ENCODE assay signal across 1 cellular context in genomic region chr10:104231784-104232612, GRCh38.
TF ChIP-seq lines count a peak whose summit lies in the region.

A gene with protein sequence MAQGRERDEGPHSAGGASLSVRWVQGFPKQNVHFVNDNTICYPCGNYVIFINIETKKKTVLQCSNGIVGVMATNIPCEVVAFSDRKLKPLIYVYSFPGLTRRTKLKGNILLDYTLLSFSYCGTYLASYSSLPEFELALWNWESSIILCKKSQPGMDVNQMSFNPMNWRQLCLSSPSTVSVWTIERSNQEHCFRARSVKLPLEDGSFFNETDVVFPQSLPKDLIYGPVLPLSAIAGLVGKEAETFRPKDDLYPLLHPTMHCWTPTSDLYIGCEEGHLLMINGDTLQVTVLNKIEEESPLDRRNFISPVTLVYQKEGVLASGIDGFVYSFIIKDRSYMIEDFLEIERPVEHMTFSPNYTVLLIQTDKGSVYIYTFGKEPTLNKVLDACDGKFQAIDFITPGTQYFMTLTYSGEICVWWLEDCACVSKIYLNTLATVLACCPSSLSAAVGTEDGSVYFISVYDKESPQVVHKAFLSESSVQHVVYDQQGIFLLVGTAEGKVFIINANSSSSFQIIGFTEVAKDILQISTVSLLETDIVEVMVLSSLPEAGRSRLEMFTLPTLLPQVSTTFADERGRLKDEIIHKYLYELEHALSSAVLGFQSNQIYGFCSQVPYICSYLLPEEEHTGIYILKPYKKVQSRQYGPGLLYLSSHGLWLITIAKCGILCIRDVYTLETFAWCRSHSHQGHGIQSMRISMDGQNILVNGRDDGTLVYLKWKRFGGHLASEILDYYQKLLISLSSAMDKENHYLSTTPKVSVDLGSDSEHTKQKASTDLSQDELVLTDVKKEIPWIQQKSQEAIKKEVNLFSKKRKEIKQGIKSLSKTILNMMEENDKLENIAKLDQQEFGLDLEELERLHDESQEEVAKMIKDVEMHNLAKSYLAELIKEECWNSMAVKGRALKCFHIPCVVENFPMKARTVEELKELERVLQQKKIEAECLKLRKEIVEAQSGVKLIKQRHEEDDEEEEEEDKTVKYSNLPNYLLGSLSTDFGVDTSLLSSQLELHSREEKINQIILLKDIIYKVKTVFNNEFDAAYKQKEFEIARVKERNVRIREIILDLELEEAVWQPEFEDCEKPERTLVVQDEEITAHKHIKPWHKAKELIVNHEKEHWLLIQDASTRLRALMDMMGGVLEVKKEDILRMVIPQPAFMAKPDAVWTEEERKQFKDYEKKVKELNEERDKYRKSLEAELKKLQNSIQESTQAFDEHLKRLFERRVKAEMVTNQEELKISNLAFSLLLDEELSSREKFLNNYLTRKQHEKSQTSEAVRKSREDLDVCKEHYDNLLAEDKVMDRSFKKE (N-terminal part only) (minus strand): TSS chr10:104232364. CDS start chr10:104232246, 118 bp downstream.

TF ChIP-seq in K562, 482 proteins besides CTCF, POLR2A, EP300 and RAD21 (continued from another document and continues in another):
- TF ChIP-seq E2F1 (CRISPR knock-in tag; IDR thresholded peaks at IDR 0.05): no peak
- TF ChIP-seq, protein P1, sequence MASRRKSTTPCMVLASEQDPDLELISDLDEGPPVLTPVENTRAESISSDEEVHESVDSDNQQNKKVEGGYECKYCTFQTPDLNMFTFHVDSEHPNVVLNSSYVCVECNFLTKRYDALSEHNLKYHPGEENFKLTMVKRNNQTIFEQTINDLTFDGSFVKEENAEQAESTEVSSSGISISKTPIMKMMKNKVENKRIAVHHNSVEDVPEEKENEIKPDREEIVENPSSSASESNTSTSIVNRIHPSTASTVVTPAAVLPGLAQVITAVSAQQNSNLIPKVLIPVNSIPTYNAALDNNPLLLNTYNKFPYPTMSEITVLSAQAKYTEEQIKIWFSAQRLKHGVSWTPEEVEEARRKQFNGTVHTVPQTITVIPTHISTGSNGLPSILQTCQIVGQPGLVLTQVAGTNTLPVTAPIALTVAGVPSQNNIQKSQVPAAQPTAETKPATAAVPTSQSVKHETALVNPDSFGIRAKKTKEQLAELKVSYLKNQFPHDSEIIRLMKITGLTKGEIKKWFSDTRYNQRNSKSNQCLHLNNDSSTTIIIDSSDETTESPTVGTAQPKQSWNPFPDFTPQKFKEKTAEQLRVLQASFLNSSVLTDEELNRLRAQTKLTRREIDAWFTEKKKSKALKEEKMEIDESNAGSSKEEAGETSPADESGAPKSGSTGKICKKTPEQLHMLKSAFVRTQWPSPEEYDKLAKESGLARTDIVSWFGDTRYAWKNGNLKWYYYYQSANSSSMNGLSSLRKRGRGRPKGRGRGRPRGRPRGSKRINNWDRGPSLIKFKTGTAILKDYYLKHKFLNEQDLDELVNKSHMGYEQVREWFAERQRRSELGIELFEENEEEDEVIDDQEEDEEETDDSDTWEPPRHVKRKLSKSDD (conservative IDR thresholded peaks at IDR 0.05; ENCODE audit: low read length): no peak
- TF ChIP-seq, protein P2, sequence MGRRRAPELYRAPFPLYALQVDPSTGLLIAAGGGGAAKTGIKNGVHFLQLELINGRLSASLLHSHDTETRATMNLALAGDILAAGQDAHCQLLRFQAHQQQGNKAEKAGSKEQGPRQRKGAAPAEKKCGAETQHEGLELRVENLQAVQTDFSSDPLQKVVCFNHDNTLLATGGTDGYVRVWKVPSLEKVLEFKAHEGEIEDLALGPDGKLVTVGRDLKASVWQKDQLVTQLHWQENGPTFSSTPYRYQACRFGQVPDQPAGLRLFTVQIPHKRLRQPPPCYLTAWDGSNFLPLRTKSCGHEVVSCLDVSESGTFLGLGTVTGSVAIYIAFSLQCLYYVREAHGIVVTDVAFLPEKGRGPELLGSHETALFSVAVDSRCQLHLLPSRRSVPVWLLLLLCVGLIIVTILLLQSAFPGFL (CRISPR knock-in tag; IDR thresholded peaks at IDR 0.05): no peak
- TF ChIP-seq ZNF507 (tag; conservative IDR thresholded peaks at IDR 0.05): no peak
- no peak for TF ChIP-seq ZNF354B (CRISPR knock-in tag; IDR thresholded peaks at IDR 0.05)
- TF ChIP-seq TSC22D4 (tag; IDR thresholded peaks at IDR 0.05): no peak
- TF ChIP-seq SIN3A (IDR thresholded peaks at IDR 0.05; ENCODE audit: borderline replicate concordance in 2 of 2, control insufficient read depth in 1 of 2, low read depth in 2 of 2, low read length in 2 of 2): peak in 1 of 2 experiments; percentile 56; a peak in 2 of 4 replicates
- peak; percentile 98 for TF ChIP-seq FOXJ3 (CRISPR knock-in tag; IDR thresholded peaks at IDR 0.05)
- peak; percentile 71 for TF ChIP-seq TFAP4 (CRISPR knock-in tag; IDR thresholded peaks at IDR 0.05; ENCODE audit: borderline replicate concordance)
- TF ChIP-seq HNRNPUL1 (IDR thresholded peaks at IDR 0.05; ENCODE audit: low read length): no peak
- TF ChIP-seq CHAMP1 (IDR thresholded peaks at IDR 0.05): no peak
- no peak for TF ChIP-seq ZNF12 (CRISPR knock-in tag; IDR thresholded peaks at IDR 0.05)
- no peak for TF ChIP-seq PHTF2 (CRISPR knock-in tag; IDR thresholded peaks at IDR 0.05)
- TF ChIP-seq, protein P3, sequence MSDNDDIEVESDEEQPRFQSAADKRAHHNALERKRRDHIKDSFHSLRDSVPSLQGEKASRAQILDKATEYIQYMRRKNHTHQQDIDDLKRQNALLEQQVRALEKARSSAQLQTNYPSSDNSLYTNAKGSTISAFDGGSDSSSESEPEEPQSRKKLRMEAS (CRISPR knock-in tag; IDR thresholded peaks at IDR 0.05): peak; percentile 37; the same call in 1 of the 2 replicates
- TF ChIP-seq TRIM25 (IDR thresholded peaks at IDR 0.05; ENCODE audit: borderline replicate concordance): no peak
- TF ChIP-seq, protein P4, sequence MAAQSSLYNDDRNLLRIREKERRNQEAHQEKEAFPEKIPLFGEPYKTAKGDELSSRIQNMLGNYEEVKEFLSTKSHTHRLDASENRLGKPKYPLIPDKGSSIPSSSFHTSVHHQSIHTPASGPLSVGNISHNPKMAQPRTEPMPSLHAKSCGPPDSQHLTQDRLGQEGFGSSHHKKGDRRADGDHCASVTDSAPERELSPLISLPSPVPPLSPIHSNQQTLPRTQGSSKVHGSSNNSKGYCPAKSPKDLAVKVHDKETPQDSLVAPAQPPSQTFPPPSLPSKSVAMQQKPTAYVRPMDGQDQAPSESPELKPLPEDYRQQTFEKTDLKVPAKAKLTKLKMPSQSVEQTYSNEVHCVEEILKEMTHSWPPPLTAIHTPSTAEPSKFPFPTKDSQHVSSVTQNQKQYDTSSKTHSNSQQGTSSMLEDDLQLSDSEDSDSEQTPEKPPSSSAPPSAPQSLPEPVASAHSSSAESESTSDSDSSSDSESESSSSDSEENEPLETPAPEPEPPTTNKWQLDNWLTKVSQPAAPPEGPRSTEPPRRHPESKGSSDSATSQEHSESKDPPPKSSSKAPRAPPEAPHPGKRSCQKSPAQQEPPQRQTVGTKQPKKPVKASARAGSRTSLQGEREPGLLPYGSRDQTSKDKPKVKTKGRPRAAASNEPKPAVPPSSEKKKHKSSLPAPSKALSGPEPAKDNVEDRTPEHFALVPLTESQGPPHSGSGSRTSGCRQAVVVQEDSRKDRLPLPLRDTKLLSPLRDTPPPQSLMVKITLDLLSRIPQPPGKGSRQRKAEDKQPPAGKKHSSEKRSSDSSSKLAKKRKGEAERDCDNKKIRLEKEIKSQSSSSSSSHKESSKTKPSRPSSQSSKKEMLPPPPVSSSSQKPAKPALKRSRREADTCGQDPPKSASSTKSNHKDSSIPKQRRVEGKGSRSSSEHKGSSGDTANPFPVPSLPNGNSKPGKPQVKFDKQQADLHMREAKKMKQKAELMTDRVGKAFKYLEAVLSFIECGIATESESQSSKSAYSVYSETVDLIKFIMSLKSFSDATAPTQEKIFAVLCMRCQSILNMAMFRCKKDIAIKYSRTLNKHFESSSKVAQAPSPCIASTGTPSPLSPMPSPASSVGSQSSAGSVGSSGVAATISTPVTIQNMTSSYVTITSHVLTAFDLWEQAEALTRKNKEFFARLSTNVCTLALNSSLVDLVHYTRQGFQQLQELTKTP (IDR thresholded peaks at IDR 0.05; ENCODE audit: low read depth in 1 of 2, partially characterized antibody in 2 of 2): peak in 1 of 2 experiments; percentile 52
- no peak for TF ChIP-seq RHOXF2B (CRISPR knock-in tag; conservative IDR thresholded peaks at IDR 0.05)
- no peak for TF ChIP-seq EGR1 (conservative IDR thresholded peaks at IDR 0.05)
- TF ChIP-seq ZNF586 (CRISPR knock-in tag; conservative IDR thresholded peaks at IDR 0.05): no peak
- TF ChIP-seq NFIX (CRISPR knock-in tag; IDR thresholded peaks at IDR 0.05; ENCODE audit: low read depth): no peak
- TF ChIP-seq ZFP36 (IDR thresholded peaks at IDR 0.05; ENCODE audit: low read depth, low read length, partially characterized antibody): no peak
- TF ChIP-seq YY1 (IDR thresholded peaks at IDR 0.05; ENCODE audit: borderline replicate concordance in 1 of 3, control insufficient read depth in 1 of 3, extremely low read depth in 1 of 3, insufficient read depth in 3 of 3, insufficient read length in 1 of 3, insufficient replicate concordance in 2 of 3, low read depth in 1 of 3, low read length in 2 of 3): peak in 2 of 3 experiments; percentile 10 to 33
- TF ChIP-seq, protein P5, sequence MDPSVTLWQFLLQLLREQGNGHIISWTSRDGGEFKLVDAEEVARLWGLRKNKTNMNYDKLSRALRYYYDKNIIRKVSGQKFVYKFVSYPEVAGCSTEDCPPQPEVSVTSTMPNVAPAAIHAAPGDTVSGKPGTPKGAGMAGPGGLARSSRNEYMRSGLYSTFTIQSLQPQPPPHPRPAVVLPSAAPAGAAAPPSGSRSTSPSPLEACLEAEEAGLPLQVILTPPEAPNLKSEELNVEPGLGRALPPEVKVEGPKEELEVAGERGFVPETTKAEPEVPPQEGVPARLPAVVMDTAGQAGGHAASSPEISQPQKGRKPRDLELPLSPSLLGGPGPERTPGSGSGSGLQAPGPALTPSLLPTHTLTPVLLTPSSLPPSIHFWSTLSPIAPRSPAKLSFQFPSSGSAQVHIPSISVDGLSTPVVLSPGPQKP (CRISPR knock-in tag; IDR thresholded peaks at IDR 0.05): no peak
- no peak for TF ChIP-seq RNF219 (CRISPR knock-in tag; IDR thresholded peaks at IDR 0.05)
- no peak for TF ChIP-seq CBFA2T2 (conservative IDR thresholded peaks at IDR 0.05)
- TF ChIP-seq FUS (optimal IDR thresholded peaks at IDR 0.05; ENCODE audit: low read depth, low read length): no peak
- TF ChIP-seq TARDBP (IDR thresholded peaks at IDR 0.05): no peak
- no peak for TF ChIP-seq ZNF717 (CRISPR knock-in tag; IDR thresholded peaks at IDR 0.05)
